In the genomic region with DNA sequence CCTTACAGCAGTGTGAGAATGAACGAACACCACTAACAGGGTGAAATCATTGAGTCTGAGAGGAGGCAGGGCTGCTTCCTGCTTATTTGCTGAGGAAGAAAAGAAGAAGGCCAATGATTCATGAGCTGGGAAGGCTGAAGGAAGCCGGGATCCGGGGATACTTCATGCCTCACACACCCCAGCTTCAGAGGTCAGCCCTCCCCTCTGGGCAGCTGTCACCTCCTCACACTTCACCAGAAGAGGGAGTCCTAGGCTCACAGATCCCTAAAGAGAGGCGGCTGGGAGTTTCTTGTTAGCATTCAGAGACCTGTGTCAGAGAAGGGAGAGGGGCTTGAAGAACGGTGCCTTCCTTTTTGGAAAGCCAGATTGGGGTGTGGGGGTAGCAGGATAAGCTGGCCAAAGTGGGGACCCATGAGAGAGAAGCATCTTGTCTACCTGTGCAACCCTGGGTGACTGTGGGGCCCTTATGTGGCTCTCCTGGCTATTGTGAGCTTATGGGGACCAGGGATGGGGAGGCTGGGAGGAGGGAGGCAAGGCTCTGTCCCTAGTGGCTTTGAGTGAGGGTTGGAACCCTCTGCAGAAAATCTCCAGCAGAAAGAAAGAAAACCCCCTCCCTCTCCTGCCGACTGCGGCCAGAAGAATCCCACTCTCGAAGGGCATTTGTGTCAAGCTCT, we compare ENCODE assay signal across 8 cellular contexts.
DNase-seq lines count a peak whose midpoint lies in the region; ATAC-seq and TF ChIP-seq lines count a peak whose summit lies in the region.

No MANE protein-coding gene starts in this region.

- no peak overlapping the region for H3K27ac Mint-ChIP-seq in WTC11
- H3K27ac Mint-ChIP-seq in endothelial cell (ENCODE audit: unreplicated experiment), result no peak overlapping the region

- H2AFZ ChIP-seq in HCT116 (ENCODE audit: low read depth, low read length, poor library complexity, severe bottlenecking), result peak overlapping the region; percentile 59

- DNase-seq in DMS153 treated with DMSO at 0.1 percent for 48 hours (lab: John Stamatoyannopoulos, UW; ENCODE audit: unreplicated experiment) (peak; percentile 16), HCT116 (ENCODE audit: low read depth, low spot score) (peak; percentile 74), NCI-H2227 (lab: John Stamatoyannopoulos, UW; ENCODE audit: unreplicated experiment) (peak; percentile 57), WTC11 (ENCODE audit: low spot score) (peak; percentile 73), endothelial cell (ENCODE audit: low spot score) (peak; percentile 72), midbrain (lab: John Stamatoyannopoulos, UW) (peak; percentile 38), substantia nigra (lab: John Stamatoyannopoulos, UW) (peak in 30 of 49 donors; percentile 1 to 49 (median 16))

- POLR2A ChIA-PET in HCT116 (lab: Charles Lee) (no interaction called here), WTC11 (lab: Charles Lee) (no interaction called here)

- RAD21 ChIA-PET in HCT116 (lab: Charles Lee; ENCODE audit: low non-redundant PET in 1 of 2, low total read pairs in 2 of 2, uncharacterized antibody in 2 of 2, unreplicated experiment in 2 of 2), result interaction anchor here (0.9 to 2.5 kb wide), 6 partner anchors 12 to 934 kb away, joined by 3 to 24 read pairs (median 5); no protein-coding TSS in a partner anchor

- no peak overlapping the region for H3K4me3 Mint-ChIP-seq in WTC11
- no peak overlapping the region for H3K4me3 Mint-ChIP-seq in endothelial cell (ENCODE audit: unreplicated experiment)

- no peaks in the 10 kb centered on the region for H3K36me3 ChIP-seq in HCT116 (ENCODE audit: control insufficient read depth in 1 of 2, insufficient read depth in 2 of 2, low read length in 2 of 2)

- TF ChIP-seq POLR2A in HCT116 (IDR thresholded peaks at IDR 0.05; ENCODE audit: borderline replicate concordance, extremely low read depth, insufficient read depth, insufficient read length), result no peak

- H3K36me3 Mint-ChIP-seq in WTC11 (peaks cover 7% of the 10 kb centered on the region), endothelial cell (ENCODE audit: low read depth, unreplicated experiment) (no peaks in the 10 kb centered on the region)

- no peaks in the 10 kb centered on the region for H4K20me1 ChIP-seq in HCT116 (ENCODE audit: insufficient read depth)

- peak; percentile 92 for ATAC-seq in HCT116
- ATAC-seq in WTC11, result peak; percentile 95
- no peak for ATAC-seq in GM21723 (IDR thresholded peaks at IDR 0.05; ENCODE audit: unreplicated experiment)

- H3K9ac ChIP-seq in HCT116 (ENCODE audit: low read length), result no peak overlapping the region

- TF ChIP-seq CTCF in HCT116 (IDR thresholded peaks at IDR 0.05 in 2 of 3, conservative IDR thresholded peaks at IDR 0.05 in 1 of 3; ENCODE audit: borderline replicate concordance in 1 of 3, insufficient read depth in 1 of 3, low read depth in 2 of 3, low read length in 2 of 3) (peak; percentile 88 to 97 (median 95)), WTC11 (IDR thresholded peaks at IDR 0.05) (peak; percentile 60), endothelial cell (IDR thresholded peaks at IDR 0.05; ENCODE audit: unreplicated experiment) (peak; percentile 35)

- no TSS peak for BruUV-seq in HCT116 (replicated peaks; lab: Mats Ljungman, UMichigan)

- peaks cover 11% of the 10 kb centered on the region for H3K4me1 Mint-ChIP-seq in WTC11
- peaks cover 10% of the 10 kb centered on the region for H3K4me1 Mint-ChIP-seq in endothelial cell (ENCODE audit: unreplicated experiment)

- H3K4me3 ChIP-seq in HCT116 (replicated peaks in 1 of 2; ENCODE audit: low read depth in 1 of 2, low read length in 2 of 2), result no peak overlapping the region

- TF ChIP-seq RAD21 in HCT116 (IDR thresholded peaks at IDR 0.05; ENCODE audit: low read depth), result peak; percentile 98

- H3K27me3 Mint-ChIP-seq in WTC11 (ENCODE audit: low read depth) (peaks cover 1% of the 10 kb centered on the region; the same call in 1 of the 2 replicates), endothelial cell (ENCODE audit: unreplicated experiment) (peaks cover 2% of the 10 kb centered on the region)

- H3K27ac ChIP-seq in HCT116 (ENCODE audit: low read depth, low read length), result no peak overlapping the region
- H3K27ac ChIP-seq in substantia nigra (ENCODE audit: low read depth, low read length, poor library complexity, severe bottlenecking), result no peak overlapping the region

- H3K9me3 Mint-ChIP-seq in WTC11 (peaks cover 24% of the 10 kb centered on the region), endothelial cell (ENCODE audit: unreplicated experiment) (no peaks in the 10 kb centered on the region)

- CTCF ChIA-PET in HCT116 (lab: Charles Lee), result interaction anchor here (0.8 to 2.8 kb wide), 27 partner anchors 8 to 1668 kb away, joined by 3 to 76 read pairs (median 4); no protein-coding TSS in a partner anchor
- CTCF ChIA-PET in WTC11 (lab: Charles Lee), result interaction anchor here (0.5 to 2.6 kb wide), 34 partner anchors 8 to 957 kb away, joined by 3 to 23 read pairs (median 4); a partner anchor contains a TSS

- no peaks in the 10 kb centered on the region for H3K27me3 ChIP-seq in HCT116 (ENCODE audit: insufficient read depth, low read length)

- no peaks in the 10 kb centered on the region for H3K9me3 ChIP-seq in HCT116 (ENCODE audit: control insufficient read depth in 1 of 2, insufficient read depth in 1 of 2, low read depth in 1 of 2, low read length in 2 of 2)

- no peaks in the 10 kb centered on the region for H3K9me2 ChIP-seq in HCT116 (ENCODE audit: insufficient read depth)

- no peaks in the 10 kb centered on the region for H3K79me2 ChIP-seq in HCT116 (ENCODE audit: insufficient read depth, low read length)

- peak overlapping the region; percentile 1; the same call in 1 of the 2 replicates for H3K4me2 ChIP-seq in HCT116 (ENCODE audit: low read length)

- H3K4me1 ChIP-seq in HCT116 (ENCODE audit: control insufficient read depth in 1 of 2, insufficient read depth in 2 of 2, low read length in 2 of 2), result peaks cover 24 to 32% of the 10 kb centered on the region in 2 experiments

- intact Hi-C loops in HCT116 (cut with micrococcal nuclease), result loop anchor here (1.0 to 5.0 kb wide), 5 partner anchors 326 to 1441 kb away; no protein-coding TSS in a partner anchor

TF ChIP-seq in HCT116, 20 proteins besides CTCF, POLR2A, EP300 and RAD21:
- TF ChIP-seq ZFX (IDR thresholded peaks at IDR 0.05), result no peak
- TF ChIP-seq YY1 (IDR thresholded peaks at IDR 0.05; ENCODE audit: extremely low read depth, insufficient replicate concordance, low read depth, low read length), result peak; percentile 19

TF ChIP-seq in WTC11, 78 proteins besides CTCF, POLR2A, EP300 and RAD21:
- TF ChIP-seq NFE2L1 (CRISPR knock-in tag; IDR thresholded peaks at IDR 0.05) (no peak), ZNF138 (CRISPR knock-in tag; conservative IDR thresholded peaks at IDR 0.05) (no peak), ZNF396 (CRISPR knock-in tag; IDR thresholded peaks at IDR 0.05; ENCODE audit: borderline replicate concordance) (no peak), NR3C1 (CRISPR knock-in tag; conservative IDR thresholded peaks at IDR 0.05; ENCODE audit: low read depth) (no peak), NR1H2 (CRISPR knock-in tag; IDR thresholded peaks at IDR 0.05) (no peak), FOXJ3 (CRISPR knock-in tag; IDR thresholded peaks at IDR 0.05; ENCODE audit: borderline replicate concordance) (no peak)
- TF ChIP-seq, protein P1, sequence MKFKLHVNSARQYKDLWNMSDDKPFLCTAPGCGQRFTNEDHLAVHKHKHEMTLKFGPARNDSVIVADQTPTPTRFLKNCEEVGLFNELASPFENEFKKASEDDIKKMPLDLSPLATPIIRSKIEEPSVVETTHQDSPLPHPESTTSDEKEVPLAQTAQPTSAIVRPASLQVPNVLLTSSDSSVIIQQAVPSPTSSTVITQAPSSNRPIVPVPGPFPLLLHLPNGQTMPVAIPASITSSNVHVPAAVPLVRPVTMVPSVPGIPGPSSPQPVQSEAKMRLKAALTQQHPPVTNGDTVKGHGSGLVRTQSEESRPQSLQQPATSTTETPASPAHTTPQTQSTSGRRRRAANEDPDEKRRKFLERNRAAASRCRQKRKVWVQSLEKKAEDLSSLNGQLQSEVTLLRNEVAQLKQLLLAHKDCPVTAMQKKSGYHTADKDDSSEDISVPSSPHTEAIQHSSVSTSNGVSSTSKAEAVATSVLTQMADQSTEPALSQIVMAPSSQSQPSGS (CRISPR knock-in tag; IDR thresholded peaks at IDR 0.05; ENCODE audit: borderline replicate concordance, low read depth), result no peak
- TF ChIP-seq, protein P2, sequence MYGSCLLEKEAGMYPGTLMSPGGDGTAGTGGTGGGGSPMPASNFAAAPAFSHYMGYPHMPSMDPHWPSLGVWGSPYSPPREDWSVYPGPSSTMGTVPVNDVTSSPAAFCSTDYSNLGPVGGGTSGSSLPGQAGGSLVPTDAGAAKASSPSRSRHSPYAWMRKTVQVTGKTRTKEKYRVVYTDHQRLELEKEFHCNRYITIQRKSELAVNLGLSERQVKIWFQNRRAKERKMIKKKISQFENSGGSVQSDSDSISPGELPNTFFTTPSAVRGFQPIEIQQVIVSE (CRISPR knock-in tag; IDR thresholded peaks at IDR 0.05; ENCODE audit: borderline replicate concordance), result no peak

Comparison
In these comparisons a context has a peak if more than half of its experiments do, and no peak if none do; other contexts are left out.
1. DNase-seq: peak in every context shown above with its lines; median percentile 74 in HCT116; 73 in WTC11; 72 in endothelial cell; 57 in NCI-H2227; 38 in midbrain; 16 in substantia nigra; 16 in DMS153 treated with DMSO at 0.1 percent for 48 hours.
2. CTCF ChIP-seq: peak in every context shown above with its lines; median percentile 95 in HCT116; 60 in WTC11; 35 in endothelial cell.